In the genomic region with DNA sequence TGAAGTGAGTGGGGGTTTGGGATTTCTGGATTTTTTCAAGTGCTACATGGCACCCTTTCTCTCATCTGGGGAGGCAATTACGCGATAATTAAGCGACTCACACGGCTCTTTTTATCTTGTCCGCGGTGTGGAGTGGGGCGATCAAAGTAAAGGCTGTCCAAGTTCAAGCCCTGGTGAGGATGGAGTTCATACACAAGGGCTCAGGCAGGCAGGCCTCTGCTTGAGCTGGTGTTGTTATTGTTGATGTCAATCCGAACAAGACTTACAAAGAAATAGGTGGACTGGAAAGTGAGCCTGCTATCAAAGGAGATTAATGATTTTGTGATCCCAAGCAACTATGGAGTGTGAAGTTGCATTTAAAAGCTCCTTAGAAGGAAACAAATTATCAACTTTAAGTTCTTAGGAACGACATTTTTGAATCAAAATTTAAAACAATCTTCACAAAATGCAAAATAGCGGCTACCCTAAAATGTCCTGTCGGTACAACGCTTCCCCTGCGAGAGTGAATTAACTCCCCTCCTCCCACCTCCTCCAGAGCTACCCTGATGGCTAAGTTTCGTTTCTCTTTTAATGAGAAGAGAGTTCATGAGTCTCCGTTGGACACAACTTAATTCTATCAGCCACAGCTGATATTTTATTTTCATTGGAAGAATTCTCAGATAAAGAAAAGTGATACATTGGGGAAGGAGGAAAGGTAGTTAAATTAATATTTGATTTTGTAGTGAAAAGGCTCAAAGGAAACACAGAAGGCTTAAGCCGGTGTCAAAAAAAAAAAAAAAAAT, we compare ENCODE assay signal across 2 cellular contexts.
TF ChIP-seq lines count a peak whose summit lies in the region.

No MANE protein-coding gene starts in this region.

TF ChIP-seq in H1, 55 proteins besides CTCF, POLR2A, EP300 and RAD21:
- TF ChIP-seq RNF2 (IDR thresholded peaks at IDR 0.05; ENCODE audit: borderline replicate concordance, low read depth, low read length, missing control alignments, poor library complexity, severe bottlenecking) (peak; percentile 73), CBX8 (IDR thresholded peaks at IDR 0.05; ENCODE audit: borderline replicate concordance, low read depth, low read length) (peak; percentile 52; the same call in 1 of the 2 replicates), EZH2 (IDR thresholded peaks at IDR 0.05; ENCODE audit: low read depth, low read length, severe bottlenecking) (peak; percentile 53), TAF7 (optimal IDR thresholded peaks at IDR 0.05; ENCODE audit: borderline replicate concordance, low read depth, low read length) (no peak), BACH1 (IDR thresholded peaks at IDR 0.05; ENCODE audit: low read length) (no peak), HDAC2 (IDR thresholded peaks at IDR 0.05; ENCODE audit: borderline replicate concordance in 1 of 2, low read depth in 2 of 2, low read length in 2 of 2) (no peak), SP1 (IDR thresholded peaks at IDR 0.05; ENCODE audit: low read depth, low read length) (no peak), CREB1 (IDR thresholded peaks at IDR 0.05) (peak; percentile 28; the same call in 1 of the 2 replicates), TEAD4 (IDR thresholded peaks at IDR 0.05; ENCODE audit: low read depth, low read length) (no peak), CHD2 (IDR thresholded peaks at IDR 0.05; ENCODE audit: low read length) (no peak), JUN (IDR thresholded peaks at IDR 0.05; ENCODE audit: low read depth, low read length) (no peak), CBX5 (IDR thresholded peaks at IDR 0.05; ENCODE audit: low read depth, low read length) (no peak)
- TF ChIP-seq, protein P1, sequence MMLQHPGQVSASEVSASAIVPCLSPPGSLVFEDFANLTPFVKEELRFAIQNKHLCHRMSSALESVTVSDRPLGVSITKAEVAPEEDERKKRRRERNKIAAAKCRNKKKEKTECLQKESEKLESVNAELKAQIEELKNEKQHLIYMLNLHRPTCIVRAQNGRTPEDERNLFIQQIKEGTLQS (IDR thresholded peaks at IDR 0.05; ENCODE audit: insufficient read depth, low read depth, low read length) = no peak
- TF ChIP-seq, protein P2, sequence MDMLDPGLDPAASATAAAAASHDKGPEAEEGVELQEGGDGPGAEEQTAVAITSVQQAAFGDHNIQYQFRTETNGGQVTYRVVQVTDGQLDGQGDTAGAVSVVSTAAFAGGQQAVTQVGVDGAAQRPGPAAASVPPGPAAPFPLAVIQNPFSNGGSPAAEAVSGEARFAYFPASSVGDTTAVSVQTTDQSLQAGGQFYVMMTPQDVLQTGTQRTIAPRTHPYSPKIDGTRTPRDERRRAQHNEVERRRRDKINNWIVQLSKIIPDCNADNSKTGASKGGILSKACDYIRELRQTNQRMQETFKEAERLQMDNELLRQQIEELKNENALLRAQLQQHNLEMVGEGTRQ (IDR thresholded peaks at IDR 0.05; ENCODE audit: low read length) = no peak

TF ChIP-seq in SK-N-SH treated with all-trans-retinoic acid at 6 μM for 48 hours, 23 proteins besides CTCF, POLR2A, EP300 and RAD21:
- TF ChIP-seq TOX (CRISPR knock-in tag; IDR thresholded peaks at IDR 0.05; ENCODE audit: borderline replicate concordance) (no peak), SNAI2 (CRISPR knock-in tag; IDR thresholded peaks at IDR 0.05) (no peak), RARB (CRISPR knock-in tag; IDR thresholded peaks at IDR 0.05) (no peak), BACH2 (CRISPR knock-in tag; IDR thresholded peaks at IDR 0.05; ENCODE audit: borderline replicate concordance) (no peak), ZNF8 (CRISPR knock-in tag; IDR thresholded peaks at IDR 0.05) (no peak), ZFP30 (CRISPR knock-in tag; IDR thresholded peaks at IDR 0.05) (no peak), ZFP3 (CRISPR knock-in tag; IDR thresholded peaks at IDR 0.05) (no peak), ZC3H10 (CRISPR knock-in tag; IDR thresholded peaks at IDR 0.05) (no peak), TCF4 (CRISPR knock-in tag; IDR thresholded peaks at IDR 0.05; ENCODE audit: borderline replicate concordance) (no peak), ESRRG (CRISPR knock-in tag; IDR thresholded peaks at IDR 0.05) (no peak), GLIS3 (CRISPR knock-in tag; IDR thresholded peaks at IDR 0.05) (no peak), CSDC2 (CRISPR knock-in tag; IDR thresholded peaks at IDR 0.05) (no peak), ZNF565 (CRISPR knock-in tag; conservative IDR thresholded peaks at IDR 0.05; ENCODE audit: low read depth) (no peak), PPARA (CRISPR knock-in tag; IDR thresholded peaks at IDR 0.05; ENCODE audit: borderline replicate concordance) (no peak), ARNTL (CRISPR knock-in tag; IDR thresholded peaks at IDR 0.05; ENCODE audit: borderline replicate concordance, low read depth) (no peak)
- TF ChIP-seq, protein P3, sequence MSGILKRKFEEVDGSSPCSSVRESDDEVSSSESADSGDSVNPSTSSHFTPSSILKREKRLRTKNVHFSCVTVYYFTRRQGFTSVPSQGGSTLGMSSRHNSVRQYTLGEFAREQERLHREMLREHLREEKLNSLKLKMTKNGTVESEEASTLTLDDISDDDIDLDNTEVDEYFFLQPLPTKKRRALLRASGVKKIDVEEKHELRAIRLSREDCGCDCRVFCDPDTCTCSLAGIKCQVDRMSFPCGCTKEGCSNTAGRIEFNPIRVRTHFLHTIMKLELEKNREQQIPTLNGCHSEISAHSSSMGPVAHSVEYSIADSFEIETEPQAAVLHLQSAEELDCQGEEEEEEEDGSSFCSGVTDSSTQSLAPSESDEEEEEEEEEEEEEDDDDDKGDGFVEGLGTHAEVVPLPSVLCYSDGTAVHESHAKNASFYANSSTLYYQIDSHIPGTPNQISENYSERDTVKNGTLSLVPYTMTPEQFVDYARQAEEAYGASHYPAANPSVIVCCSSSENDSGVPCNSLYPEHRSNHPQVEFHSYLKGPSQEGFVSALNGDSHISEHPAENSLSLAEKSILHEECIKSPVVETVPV (CRISPR knock-in tag; IDR thresholded peaks at IDR 0.05) = no peak
- TF ChIP-seq, protein P4, sequence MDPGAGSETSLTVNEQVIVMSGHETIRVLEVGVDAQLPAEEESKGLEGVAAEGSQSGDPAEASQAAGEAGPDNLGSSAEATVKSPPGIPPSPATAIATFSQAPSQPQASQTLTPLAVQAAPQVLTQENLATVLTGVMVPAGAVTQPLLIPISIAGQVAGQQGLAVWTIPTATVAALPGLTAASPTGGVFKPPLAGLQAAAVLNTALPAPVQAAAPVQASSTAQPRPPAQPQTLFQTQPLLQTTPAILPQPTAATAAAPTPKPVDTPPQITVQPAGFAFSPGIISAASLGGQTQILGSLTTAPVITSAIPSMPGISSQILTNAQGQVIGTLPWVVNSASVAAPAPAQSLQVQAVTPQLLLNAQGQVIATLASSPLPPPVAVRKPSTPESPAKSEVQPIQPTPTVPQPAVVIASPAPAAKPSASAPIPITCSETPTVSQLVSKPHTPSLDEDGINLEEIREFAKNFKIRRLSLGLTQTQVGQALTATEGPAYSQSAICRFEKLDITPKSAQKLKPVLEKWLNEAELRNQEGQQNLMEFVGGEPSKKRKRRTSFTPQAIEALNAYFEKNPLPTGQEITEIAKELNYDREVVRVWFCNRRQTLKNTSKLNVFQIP (CRISPR knock-in tag; IDR thresholded peaks at IDR 0.05; ENCODE audit: borderline replicate concordance, low read depth) = no peak
- TF ChIP-seq, protein P5, sequence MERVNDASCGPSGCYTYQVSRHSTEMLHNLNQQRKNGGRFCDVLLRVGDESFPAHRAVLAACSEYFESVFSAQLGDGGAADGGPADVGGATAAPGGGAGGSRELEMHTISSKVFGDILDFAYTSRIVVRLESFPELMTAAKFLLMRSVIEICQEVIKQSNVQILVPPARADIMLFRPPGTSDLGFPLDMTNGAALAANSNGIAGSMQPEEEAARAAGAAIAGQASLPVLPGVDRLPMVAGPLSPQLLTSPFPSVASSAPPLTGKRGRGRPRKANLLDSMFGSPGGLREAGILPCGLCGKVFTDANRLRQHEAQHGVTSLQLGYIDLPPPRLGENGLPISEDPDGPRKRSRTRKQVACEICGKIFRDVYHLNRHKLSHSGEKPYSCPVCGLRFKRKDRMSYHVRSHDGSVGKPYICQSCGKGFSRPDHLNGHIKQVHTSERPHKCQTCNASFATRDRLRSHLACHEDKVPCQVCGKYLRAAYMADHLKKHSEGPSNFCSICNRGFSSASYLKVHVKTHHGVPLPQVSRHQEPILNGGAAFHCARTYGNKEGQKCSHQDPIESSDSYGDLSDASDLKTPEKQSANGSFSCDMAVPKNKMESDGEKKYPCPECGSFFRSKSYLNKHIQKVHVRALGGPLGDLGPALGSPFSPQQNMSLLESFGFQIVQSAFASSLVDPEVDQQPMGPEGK (CRISPR knock-in tag; IDR thresholded peaks at IDR 0.05; ENCODE audit: borderline replicate concordance) = no peak
- TF ChIP-seq, protein P6, sequence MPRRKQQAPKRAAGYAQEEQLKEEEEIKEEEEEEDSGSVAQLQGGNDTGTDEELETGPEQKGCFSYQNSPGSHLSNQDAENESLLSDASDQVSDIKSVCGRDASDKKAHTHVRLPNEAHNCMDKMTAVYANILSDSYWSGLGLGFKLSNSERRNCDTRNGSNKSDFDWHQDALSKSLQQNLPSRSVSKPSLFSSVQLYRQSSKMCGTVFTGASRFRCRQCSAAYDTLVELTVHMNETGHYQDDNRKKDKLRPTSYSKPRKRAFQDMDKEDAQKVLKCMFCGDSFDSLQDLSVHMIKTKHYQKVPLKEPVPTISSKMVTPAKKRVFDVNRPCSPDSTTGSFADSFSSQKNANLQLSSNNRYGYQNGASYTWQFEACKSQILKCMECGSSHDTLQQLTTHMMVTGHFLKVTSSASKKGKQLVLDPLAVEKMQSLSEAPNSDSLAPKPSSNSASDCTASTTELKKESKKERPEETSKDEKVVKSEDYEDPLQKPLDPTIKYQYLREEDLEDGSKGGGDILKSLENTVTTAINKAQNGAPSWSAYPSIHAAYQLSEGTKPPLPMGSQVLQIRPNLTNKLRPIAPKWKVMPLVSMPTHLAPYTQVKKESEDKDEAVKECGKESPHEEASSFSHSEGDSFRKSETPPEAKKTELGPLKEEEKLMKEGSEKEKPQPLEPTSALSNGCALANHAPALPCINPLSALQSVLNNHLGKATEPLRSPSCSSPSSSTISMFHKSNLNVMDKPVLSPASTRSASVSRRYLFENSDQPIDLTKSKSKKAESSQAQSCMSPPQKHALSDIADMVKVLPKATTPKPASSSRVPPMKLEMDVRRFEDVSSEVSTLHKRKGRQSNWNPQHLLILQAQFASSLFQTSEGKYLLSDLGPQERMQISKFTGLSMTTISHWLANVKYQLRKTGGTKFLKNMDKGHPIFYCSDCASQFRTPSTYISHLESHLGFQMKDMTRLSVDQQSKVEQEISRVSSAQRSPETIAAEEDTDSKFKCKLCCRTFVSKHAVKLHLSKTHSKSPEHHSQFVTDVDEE (CRISPR knock-in tag; IDR thresholded peaks at IDR 0.05) = no peak
- TF ChIP-seq, protein P7, sequence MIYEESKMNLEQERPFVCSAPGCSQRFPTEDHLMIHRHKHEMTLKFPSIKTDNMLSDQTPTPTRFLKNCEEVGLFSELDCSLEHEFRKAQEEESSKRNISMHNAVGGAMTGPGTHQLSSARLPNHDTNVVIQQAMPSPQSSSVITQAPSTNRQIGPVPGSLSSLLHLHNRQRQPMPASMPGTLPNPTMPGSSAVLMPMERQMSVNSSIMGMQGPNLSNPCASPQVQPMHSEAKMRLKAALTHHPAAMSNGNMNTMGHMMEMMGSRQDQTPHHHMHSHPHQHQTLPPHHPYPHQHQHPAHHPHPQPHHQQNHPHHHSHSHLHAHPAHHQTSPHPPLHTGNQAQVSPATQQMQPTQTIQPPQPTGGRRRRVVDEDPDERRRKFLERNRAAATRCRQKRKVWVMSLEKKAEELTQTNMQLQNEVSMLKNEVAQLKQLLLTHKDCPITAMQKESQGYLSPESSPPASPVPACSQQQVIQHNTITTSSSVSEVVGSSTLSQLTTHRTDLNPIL (CRISPR knock-in tag; IDR thresholded peaks at IDR 0.05; ENCODE audit: low read depth) = no peak
TF ChIP-seq in SK-N-SH treated with all-trans-retinoic acid at 6 μM for 48 hours: peak in this region for 0.
